In genomic region chr7:70785427-70785826, GRCh38 we compare ENCODE assay signal across 20 cellular contexts.
A peak's percentile ranks its signal among the peaks of the same experiment; 100 is the strongest.
DNase-seq lines count a peak whose midpoint lies in the region; ATAC-seq, FAIRE-seq and TF ChIP-seq lines count a peak whose summit lies in the region.
"Had no signal": no experiment of that assay in that cellular context is flagged by ENCODE, and none has a peak within 500 bp of the region (broad histone marks: within the 10 kb centered on the region; RNA-seq: fewer than 3 reads in every experiment).

No MANE protein-coding gene starts in this region.

- no peaks in the 10 kb centered on the region for H3K9me3 ChIP-seq in CD4-positive, alpha-beta memory T cell (ENCODE audit: control insufficient read depth in 1 of 2, low read length in 2 of 2)
- H3K9me3 ChIP-seq in adipocyte (ENCODE audit: control insufficient read depth, low read length): no peaks in the 10 kb centered on the region
- H3K9me3 ChIP-seq in neural progenitor cell (ENCODE audit: low read depth): no peaks in the 10 kb centered on the region
- no peaks in the 10 kb centered on the region for H3K9me3 ChIP-seq in pancreas
- H3K9me3 ChIP-seq: BE2C had no signal

- peaks cover 47% of the 10 kb centered on the region for H3F3A ChIP-seq in neural progenitor cell (ENCODE audit: low read depth)

- peaks cover 50% of the 10 kb centered on the region for H3K79me2 ChIP-seq in neural progenitor cell (ENCODE audit: low read depth)

- DNase-seq in CD4-positive, alpha-beta memory T cell: no peak
- peak; percentile 41 for DNase-seq in adipocyte (ENCODE audit: low read depth)
- DNase-seq in fibroblast of gingiva (ENCODE audit: low read depth): peak; percentile 6
- DNase-seq in neural progenitor cell (ENCODE audit: low spot score): no peak
- no peak for DNase-seq in pancreas
- DNase-seq: BE2C; CD4-positive, CD25-positive, alpha-beta regulatory T cell; DMS153; GDM1; HCEC 1CT; MV-4-11; NCI-H1694 treated with DMSO at 0.1 percent for 48 hours; NCI-H2107; NCI-H2227 treated with DMSO at 0.1 percent for 48 hours; NCI-H524; NCI-H82 had no signal

- peaks cover 30 to 48% of the 10 kb centered on the region in 2 donors for H3K36me3 Mint-ChIP-seq in CD4-positive, alpha-beta memory T cell
- peaks cover 62% of the 10 kb centered on the region for H3K36me3 Mint-ChIP-seq in neural progenitor cell
- H3K36me3 Mint-ChIP-seq: CD4-positive, CD25-positive, alpha-beta regulatory T cell had no signal

- H3K27me3 Mint-ChIP-seq in CD4-positive, alpha-beta memory T cell: no peaks in the 10 kb centered on the region
- H3K27me3 Mint-ChIP-seq in neural progenitor cell (ENCODE audit: insufficient read depth, low read depth): peaks cover 5% of the 10 kb centered on the region
- H3K27me3 Mint-ChIP-seq: CD4-positive, CD25-positive, alpha-beta regulatory T cell had no signal

- peaks cover 0 to 2% (median 0%) of the 10 kb centered on the region in 8 donors for H3K9me3 Mint-ChIP-seq in CD4-positive, alpha-beta memory T cell
- H3K9me3 Mint-ChIP-seq in neural progenitor cell: no peaks in the 10 kb centered on the region
- H3K9me3 Mint-ChIP-seq: GM23338 had no signal

- intact Hi-C loops in CD4-positive, alpha-beta memory T cell (cut with micrococcal nuclease): no loop called here
- intact Hi-C loops in pancreas (cut with DNase I): no loop called here

- no peak overlapping the region for H2AFZ ChIP-seq in neural progenitor cell (replicated peaks)
- H2AFZ ChIP-seq: GM23338 had no signal

- peak overlapping the region; percentile 1 for H3K27ac ChIP-seq in CD4-positive, alpha-beta memory T cell (ENCODE audit: low read depth, low read length)
- no peak overlapping the region for H3K27ac ChIP-seq in neural progenitor cell
- H3K27ac ChIP-seq in pancreas: no peak overlapping the region
- H3K27ac ChIP-seq: SJSA1 had no signal

- TF ChIP-seq CTCF in neural progenitor cell (IDR thresholded peaks at IDR 0.05) (no peak), pancreas (IDR thresholded peaks at IDR 0.05) (no peak)

- H3K27ac Mint-ChIP-seq in CD4-positive, alpha-beta memory T cell: peak overlapping the region in 5 of 7 donors; percentile 17 to 99 (median 98)
- H3K27ac Mint-ChIP-seq in neural progenitor cell: peak overlapping the region; percentile 48
- H3K27ac Mint-ChIP-seq: GM23338 had no signal

- POLR2A ChIA-PET in CD4-positive, alpha-beta memory T cell (lab: Charles Lee; ENCODE audit: partially characterized antibody): interaction anchor here (4.8 kb wide), 1 partner anchor 9 kb away, joined by 145 read pairs; no protein-coding TSS in a partner anchor

- H3K36me3 ChIP-seq in CD4-positive, alpha-beta memory T cell (ENCODE audit: insufficient read depth, low read length): no peaks in the 10 kb centered on the region
- peaks cover 81% of the 10 kb centered on the region for H3K36me3 ChIP-seq in adipocyte (ENCODE audit: control insufficient read depth, insufficient read depth, low read length, severe bottlenecking)
- peaks cover 33% of the 10 kb centered on the region for H3K36me3 ChIP-seq in neural progenitor cell
- H3K36me3 ChIP-seq in pancreas: peaks cover 0 to 11% (median 3%) of the 10 kb centered on the region in 3 donors
- H3K36me3 ChIP-seq: SJSA1 had no signal

- H3K4me1 ChIP-seq in CD4-positive, alpha-beta memory T cell (ENCODE audit: insufficient read depth, low read length): peaks cover 39% of the 10 kb centered on the region
- H3K4me1 ChIP-seq in adipocyte (ENCODE audit: control insufficient read depth, insufficient read depth, low read length) (no peaks in the 10 kb centered on the region), neural progenitor cell (no peaks in the 10 kb centered on the region), pancreas (no peaks in the 10 kb centered on the region)
- H3K4me1 ChIP-seq: BE2C, SJSA1 had no signal

- H3K9ac ChIP-seq in adipocyte (ENCODE audit: low read length) (no peak overlapping the region), neural progenitor cell (no peak overlapping the region)

- ATAC-seq in pancreas (no peak), HG03025 (IDR thresholded peaks at IDR 0.05; ENCODE audit: low FRiP score, unreplicated experiment) (no peak), GM19452 (IDR thresholded peaks at IDR 0.05; ENCODE audit: unreplicated experiment) (no peak)
- ATAC-seq: GM23338 had no signal

- H3K4me3 ChIP-seq in CD4-positive, alpha-beta memory T cell (ENCODE audit: low read length in 2 of 2): no peak overlapping the region
- no peak overlapping the region for H3K4me3 ChIP-seq in adipocyte (ENCODE audit: low read length)
- no peak overlapping the region for H3K4me3 ChIP-seq in neural progenitor cell
- H3K4me3 ChIP-seq in pancreas: no peak overlapping the region
- H3K4me3 ChIP-seq: GM23338, SJSA1 had no signal

- 91 to 96% methylated on average over 5 of the region's 5 CpGs for WGBS in pancreas, 2 donors

- H3K4me2 ChIP-seq in neural progenitor cell: no peak overlapping the region
- H3K4me2 ChIP-seq: GM23338 had no signal

- CTCF ChIA-PET in CD4-positive, alpha-beta memory T cell (lab: Charles Lee; ENCODE audit: partially characterized antibody): interaction anchor here (2.3 to 5.8 kb wide), 2 partner anchors 11 to 22 kb away, joined by 8 to 81 read pairs; no protein-coding TSS in a partner anchor

- peaks cover 24 to 50% (median 33%) of the 10 kb centered on the region in 4 donors for H3K4me1 Mint-ChIP-seq in CD4-positive, alpha-beta memory T cell
- H3K4me1 Mint-ChIP-seq in neural progenitor cell: peaks cover 24% of the 10 kb centered on the region

- H3K4me3 Mint-ChIP-seq in CD4-positive, alpha-beta memory T cell: peak overlapping the region in 1 of 8 donors; percentile 8
- H3K4me3 Mint-ChIP-seq in neural progenitor cell: no peak overlapping the region
- H3K4me3 Mint-ChIP-seq: CD4-positive, CD25-positive, alpha-beta regulatory T cell; GM23338 had no signal

- peaks cover 55% of the 10 kb centered on the region for H4K20me1 ChIP-seq in neural progenitor cell (ENCODE audit: low read depth)

- H3K27me3 ChIP-seq in CD4-positive, alpha-beta memory T cell (ENCODE audit: insufficient read depth, low read length): no peaks in the 10 kb centered on the region
- H3K27me3 ChIP-seq in adipocyte (replicated peaks; ENCODE audit: control insufficient read depth, insufficient read depth, low read length) (no peaks in the 10 kb centered on the region), neural progenitor cell (no peaks in the 10 kb centered on the region), pancreas (no peaks in the 10 kb centered on the region)
- H3K27me3 ChIP-seq: BE2C, SJSA1 had no signal

- no peak for FAIRE-seq in pancreas (lab: Jason Lieb, UNC)

Comparison
In these comparisons a context has a peak if more than half of its experiments do, and no peak if none do; other contexts are left out.
1. DNase-seq: peak in adipocyte (single experiment) and fibroblast of gingiva (single experiment); none in CD4-positive, alpha-beta memory T cell (0 of 5), neural progenitor cell (single experiment) and pancreas (0 of 6).